In the genomic region with DNA sequence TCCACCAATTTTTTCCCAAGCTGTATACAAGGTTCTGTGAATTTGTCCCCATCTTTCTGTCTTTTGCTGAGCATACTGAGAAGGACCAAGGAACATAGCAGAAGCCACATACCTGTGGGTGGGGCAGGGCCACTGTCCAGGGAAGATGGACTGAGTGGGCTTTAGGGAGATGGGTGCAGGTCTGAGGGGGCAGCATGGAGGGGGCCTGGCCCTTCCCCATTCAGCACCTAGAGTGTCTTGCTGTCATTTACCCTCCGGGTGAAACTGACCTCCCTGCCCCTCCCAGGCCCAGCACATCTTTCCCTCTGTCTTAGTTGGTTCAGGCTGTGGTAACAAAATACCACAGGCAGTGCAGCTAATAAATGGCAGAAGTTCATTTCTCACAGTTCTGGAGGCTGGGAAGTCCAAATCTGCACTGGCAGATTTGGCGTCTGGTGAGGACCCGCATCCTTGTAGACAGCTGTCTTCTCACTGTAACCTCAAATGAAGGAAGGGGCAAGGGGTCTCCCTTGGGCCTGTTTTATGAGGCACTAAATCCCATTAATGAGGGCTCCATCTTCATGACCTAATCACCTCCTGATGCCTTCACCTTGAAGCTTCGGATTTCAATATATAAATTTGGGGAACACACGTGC, we compare ENCODE assay signal across 16 cellular contexts.
DNase-seq lines count a peak whose midpoint lies in the region; ATAC-seq and TF ChIP-seq lines count a peak whose summit lies in the region.
"Had no signal": no experiment of that assay in that cellular context is flagged by ENCODE, and none has a peak within 500 bp of the region (broad histone marks: within the 10 kb centered on the region; RNA-seq: fewer than 3 reads in every experiment).

No MANE protein-coding gene starts in this region.

- H3K27ac ChIP-seq in IMR-90 (ENCODE audit: insufficient read depth, low read length), result no peak overlapping the region
- H3K27ac ChIP-seq in SK-N-MC, result peak overlapping the region; percentile 98; the same call in 1 of the 2 replicates
- H3K27ac ChIP-seq in esophagus muscularis mucosa (replicated peaks in 1 of 4), result no peak overlapping the region
- H3K27ac ChIP-seq in trophoblast cell (ENCODE audit: low read depth, low read length), result no peak overlapping the region
- H3K27ac ChIP-seq: KMS-11 had no signal

- H3K4ac ChIP-seq in IMR-90 (ENCODE audit: low read depth, low read length), result no peak overlapping the region
- H3K4ac ChIP-seq in trophoblast cell (ENCODE audit: low read depth, low read length), result no peak overlapping the region

- no peaks in the 10 kb centered on the region for H4K20me1 ChIP-seq in IMR-90 (ENCODE audit: insufficient read depth, low read length)

- H2BK5ac ChIP-seq in IMR-90 (ENCODE audit: low read depth, low read length, poor library complexity, severe bottlenecking), result no peak overlapping the region
- H2BK5ac ChIP-seq in trophoblast cell (ENCODE audit: low read depth, low read length, poor library complexity), result no peak overlapping the region

- H4K91ac ChIP-seq in IMR-90 (ENCODE audit: insufficient read depth, low read depth, low read length) (peak overlapping the region; percentile 71; the same call in 1 of the 2 replicates), trophoblast cell (ENCODE audit: low read depth, low read length) (peak overlapping the region; percentile 20)

- in situ Hi-C loops in IMR-90 (cut with MboI; ENCODE audit: low sequenced_read_pairs), result no loop called here

- TF ChIP-seq POLR2A in IMR-90 (IDR thresholded peaks at IDR 0.05; ENCODE audit: low read depth, low read length) (no peak), esophagus muscularis mucosa (IDR thresholded peaks at IDR 0.05; ENCODE audit: low read depth) (no peak)

- WGBS in IMR-90 (ENCODE audit: extremely low coverage in 2 of 2, insufficient read length in 1 of 2), 2 experiments, result no CpG with 5 or more reads among the region's 5 CpGs
- WGBS in esophagus muscularis mucosa, result 96% methylated on average over 5 of the region's 5 CpGs
- no CpG with 5 or more reads among the region's 5 CpGs for WGBS in trophoblast cell (ENCODE audit: extremely low coverage, insufficient coverage, insufficient read length)

- H2AK5ac ChIP-seq in IMR-90 (ENCODE audit: low read depth, low read length) (peak overlapping the region; percentile 71), trophoblast cell (ENCODE audit: low read length) (peak overlapping the region; percentile 59)

- H2AK9ac ChIP-seq in IMR-90 (replicated peaks; ENCODE audit: low read depth, low read length, poor library complexity), result peak overlapping the region; percentile 42

- H2BK15ac ChIP-seq in IMR-90 (ENCODE audit: low read depth, low read length), result 0 out of 3 replicates have a peak overlapping the region, but pooled peaks have one; percentile 71

- POLR2A ChIA-PET in IMR-90 (lab: Charles Lee; ENCODE audit: unreplicated experiment), result no interaction called here

- no peak for TF ChIP-seq CTCF in IMR-90 (conservative IDR thresholded peaks at IDR 0.05; ENCODE audit: low read depth, low read length)
- TF ChIP-seq CTCF in esophagus muscularis mucosa (IDR thresholded peaks at IDR 0.05), result no peak

- H4K5ac ChIP-seq in IMR-90 (ENCODE audit: low read depth, low read length), result no peak overlapping the region

- H3K79me1 ChIP-seq in IMR-90 (ENCODE audit: low read depth in 1 of 2, low read length in 2 of 2), result peaks cover 0 to 19% of the 10 kb centered on the region in 2 experiments; a peak in 2 of 4 replicates
- H3K79me1 ChIP-seq in trophoblast cell (ENCODE audit: low read length), result peaks cover 25% of the 10 kb centered on the region

- H3K79me2 ChIP-seq in trophoblast cell (ENCODE audit: control insufficient read depth, insufficient read depth, low read length, poor library complexity), result peaks cover 2% of the 10 kb centered on the region

- H3K18ac ChIP-seq in IMR-90 (ENCODE audit: low read depth, low read length) (no peak overlapping the region), trophoblast cell (ENCODE audit: low read length) (no peak overlapping the region)

- dilution Hi-C loops in IMR-90 (cut with HindIII; ENCODE audit: low sequenced_read_pairs, unreplicated experiment), result no loop called here

- H4K8ac ChIP-seq in IMR-90 (ENCODE audit: low read depth in 2 of 2, low read length in 2 of 2), result no peak overlapping the region
- no peak overlapping the region for H4K8ac ChIP-seq in trophoblast cell (ENCODE audit: low read depth, low read length)

- peak overlapping the region; percentile 55 for H2BK12ac ChIP-seq in trophoblast cell (ENCODE audit: low read length)

- H3K9me3 ChIP-seq in IMR-90 (ENCODE audit: control insufficient read depth, insufficient read depth, low read length) (0 out of 2 replicates have a peak, but pooled peaks cover 4% of the 10 kb centered on the region), SK-N-MC (ENCODE audit: low read depth, low read length) (no peaks in the 10 kb centered on the region; the same call in 1 of the 2 replicates), esophagus muscularis mucosa (no peaks in the 10 kb centered on the region), trophoblast cell (ENCODE audit: insufficient read depth, low read depth, low read length) (peaks cover 10% of the 10 kb centered on the region)

- ATAC-seq in IMR-90 (ENCODE audit: low read depth) (no peak), GM21619 (IDR thresholded peaks at IDR 0.05; ENCODE audit: unreplicated experiment) (no peak), GM18909 (IDR thresholded peaks at IDR 0.05; ENCODE audit: poor library complexity, unreplicated experiment) (no peak)

- H3K4me1 ChIP-seq in IMR-90 (ENCODE audit: control insufficient read depth, insufficient read depth, low read length), result peaks cover 20% of the 10 kb centered on the region
- H3K4me1 ChIP-seq in esophagus muscularis mucosa, result peaks cover 39 to 48% (median 45%) of the 10 kb centered on the region in 4 donors
- H3K4me1 ChIP-seq in trophoblast cell (ENCODE audit: control insufficient read depth in 1 of 2, insufficient read depth in 2 of 2, low read length in 2 of 2), result peaks cover 17 to 24% of the 10 kb centered on the region in 2 experiments

- TF ChIP-seq EP300 in esophagus muscularis mucosa (IDR thresholded peaks at IDR 0.05), result no peak

- H3K4me2 ChIP-seq in IMR-90 (ENCODE audit: low read depth, low read length) (no peak overlapping the region), trophoblast cell (ENCODE audit: low read length) (no peak overlapping the region)
- H3K4me2 ChIP-seq: KMS-11 had no signal

- H3K4me3 ChIP-seq in IMR-90 (ENCODE audit: insufficient read depth, low read depth, low read length), result no peak overlapping the region
- H3K4me3 ChIP-seq in SK-N-MC, result no peak overlapping the region
- H3K4me3 ChIP-seq in esophagus muscularis mucosa, result no peak overlapping the region
- H3K4me3 ChIP-seq in trophoblast cell (ENCODE audit: low read depth, low read length), result no peak overlapping the region

- H3K23ac ChIP-seq in IMR-90 (ENCODE audit: low read depth, low read length) (no peak overlapping the region), trophoblast cell (ENCODE audit: low read length) (no peak overlapping the region)

- no peak overlapping the region for H3K14ac ChIP-seq in IMR-90 (replicated peaks; ENCODE audit: low read depth, low read length)
- H3K14ac ChIP-seq in trophoblast cell (ENCODE audit: low read length), result no peak overlapping the region

- peak overlapping the region; percentile 33 for H2BK20ac ChIP-seq in IMR-90 (ENCODE audit: low read depth, low read length)

- H3K36me3 ChIP-seq in IMR-90 (ENCODE audit: control insufficient read depth, insufficient read depth, low read length) (no peaks in the 10 kb centered on the region), SK-N-MC (ENCODE audit: insufficient read depth, low read length) (no peaks in the 10 kb centered on the region), esophagus muscularis mucosa (no peaks in the 10 kb centered on the region), trophoblast cell (ENCODE audit: control insufficient read depth in 1 of 2, insufficient read depth in 2 of 2, low read length in 2 of 2) (no peaks in the 10 kb centered on the region)

- H2AFZ ChIP-seq in IMR-90 (replicated peaks; ENCODE audit: low read length, poor library complexity), result no peak overlapping the region
- H2AFZ ChIP-seq in trophoblast cell (ENCODE audit: insufficient read depth, low read length, poor library complexity), result no peak overlapping the region

- intact Hi-C loops in IMR-90 (cut with micrococcal nuclease) (no loop called here), esophagus muscularis mucosa (cut with DNase I) (no loop called here)

- no peak overlapping the region for H3K9ac ChIP-seq in IMR-90 (ENCODE audit: low read depth, low read length)
- no peak overlapping the region for H3K9ac ChIP-seq in SK-N-MC (ENCODE audit: insufficient read length)
- no peak overlapping the region for H3K9ac ChIP-seq in trophoblast cell (ENCODE audit: low read length)
- H3K9ac ChIP-seq: KMS-11 had no signal

- no peak for TF ChIP-seq RAD21 in IMR-90 (IDR thresholded peaks at IDR 0.05; ENCODE audit: low read length)

- no peak overlapping the region for H3K56ac ChIP-seq in IMR-90 (ENCODE audit: extremely low read depth, insufficient read depth, low read length)

- H4K12ac ChIP-seq in trophoblast cell (ENCODE audit: low read depth, low read length), result no peak overlapping the region

- H3K27me3 ChIP-seq in IMR-90 (ENCODE audit: control insufficient read depth, insufficient read depth, low read length) (no peaks in the 10 kb centered on the region), esophagus muscularis mucosa (no peaks in the 10 kb centered on the region), trophoblast cell (ENCODE audit: insufficient read depth, low read length) (no peaks in the 10 kb centered on the region)

- peaks cover 22% of the 10 kb centered on the region for H3K9me1 ChIP-seq in IMR-90 (ENCODE audit: insufficient read depth, low read length)

- DNase-seq in IMR-90 (no peak), SK-N-MC (ENCODE audit: low read depth, low spot score) (no peak), esophagus muscularis mucosa (ENCODE audit: extremely low spot score) (peak; percentile 75), trophoblast cell (no peak), SW480 (ENCODE audit: low spot score) (no peak)
- DNase-seq: DMS79 treated with DMSO at 0.1 percent for 48 hours, MV-4-11, NCI-H187, NCI-H2227 treated with DMSO at 0.1 percent for 48 hours, NCI-H524, NCI-H82, OCI-M1, SIG-M5 had no signal

- CTCF ChIA-PET in IMR-90 (lab: Yijun Ruan, JAX), result no interaction called here

- BruUV-seq in IMR-90 (replicated peaks; lab: Mats Ljungman, UMichigan), result no TSS peak

- H2BK120ac ChIP-seq in IMR-90 (ENCODE audit: low read depth, low read length) (no peak overlapping the region), trophoblast cell (ENCODE audit: insufficient read depth, low read length, poor library complexity) (no peak overlapping the region)

TF ChIP-seq in IMR-90, 13 proteins besides CTCF, POLR2A, EP300 and RAD21 (continues in another document):
- TF ChIP-seq MAZ (IDR thresholded peaks at IDR 0.05; ENCODE audit: borderline replicate concordance, low read depth, low read length) (no peak), MXI1 (IDR thresholded peaks at IDR 0.05; ENCODE audit: borderline replicate concordance, low read depth, low read length) (no peak), SMC3 (IDR thresholded peaks at IDR 0.05; ENCODE audit: low read depth, low read length) (no peak), MAFK (IDR thresholded peaks at IDR 0.05; ENCODE audit: low read depth, low read length) (no peak), FOS (IDR thresholded peaks at IDR 0.05; ENCODE audit: low read depth, low read length) (no peak), RFX5 (IDR thresholded peaks at IDR 0.05; ENCODE audit: low read depth, low read length) (no peak)
